Comparison of ENCODE assay signal across 1 cellular context in the genomic region with DNA sequence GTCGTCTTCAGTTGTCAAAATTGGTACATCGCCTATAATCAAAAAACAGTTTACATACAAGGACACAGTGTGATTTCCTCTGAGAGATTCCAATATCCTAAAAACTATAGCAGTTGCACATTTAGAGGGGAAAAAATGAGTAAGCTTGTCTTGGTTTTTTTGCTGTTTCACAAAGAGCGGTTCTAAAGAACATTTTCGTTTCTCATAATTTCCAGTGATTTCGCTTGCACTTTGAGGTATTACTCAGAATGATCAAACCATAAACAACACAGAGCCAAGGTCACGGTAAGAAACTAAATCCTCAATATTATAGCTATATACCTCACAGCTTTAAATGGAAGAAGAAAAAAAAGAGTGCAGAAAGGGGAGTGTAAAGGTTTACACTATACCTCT.
TF ChIP-seq lines count a peak whose summit lies in the region.

No MANE protein-coding gene starts in this region.

TF ChIP-seq in H1, 55 proteins besides CTCF, POLR2A, EP300 and RAD21 (continued from another document):
- TF ChIP-seq HDAC6 (IDR thresholded peaks at IDR 0.05; ENCODE audit: low read depth, low read length): no peak
- no peak for TF ChIP-seq GTF2F1 (IDR thresholded peaks at IDR 0.05; ENCODE audit: borderline replicate concordance, low read depth, low read length)
- no peak for TF ChIP-seq CEBPB (IDR thresholded peaks at IDR 0.05; ENCODE audit: low read depth, low read length)
- TF ChIP-seq BRCA1 (IDR thresholded peaks at IDR 0.05; ENCODE audit: low read depth, low read length): no peak
- no peak for TF ChIP-seq JUND (IDR thresholded peaks at IDR 0.05; ENCODE audit: low read length)
